In genomic region chr5:167358868-167359492, GRCh38 we compare ENCODE assay signal across 23 cellular contexts.
DNase-seq lines count a peak whose midpoint lies in the region; ATAC-seq and TF ChIP-seq lines count a peak whose summit lies in the region.
"Had no signal": no experiment of that assay in that cellular context is flagged by ENCODE, and none has a peak within 500 bp of the region (broad histone marks: within the 10 kb centered on the region; RNA-seq: fewer than 3 reads in every experiment).

No MANE protein-coding gene starts in this region.

- H2BK15ac ChIP-seq in H9 (ENCODE audit: low read depth, low read length) (no peak overlapping the region), mesendoderm (replicated peaks; ENCODE audit: low read depth) (no peak overlapping the region)

- H3K36me3 Mint-ChIP-seq in H9 (ENCODE audit: insufficient read depth in 1 of 3, low read depth in 3 of 3) (peaks cover 2 to 9% (median 4%) of the 10 kb centered on the region in 3 experiments; a peak in 5 of 7 replicates), WTC11 (peaks cover 6% of the 10 kb centered on the region; the same call in 1 of the 2 replicates), Calu3 (ENCODE audit: insufficient read depth, unreplicated experiment) (no peaks in the 10 kb centered on the region)
- H3K36me3 Mint-ChIP-seq: CD4-positive, CD25-positive, alpha-beta regulatory T cell had no signal

- POLR2A ChIA-PET in WTC11 (lab: Charles Lee), result no interaction called here

- peak overlapping the region; percentile 55 for H3K9ac ChIP-seq in H9 (ENCODE audit: extremely low read depth, insufficient read length, low read length)
- H3K9ac ChIP-seq in mesendoderm (ENCODE audit: low read length), result no peak overlapping the region
- H3K9ac ChIP-seq: SK-N-SH had no signal

- intact Hi-C loops in ascending aorta (cut with DNase I) (no loop called here), Calu3 (cut with micrococcal nuclease; ENCODE audit: unreplicated experiment) (no loop called here)

- H3K36me3 ChIP-seq in iPS DF 6.9 (ENCODE audit: control insufficient read depth, insufficient read depth, low read length) (no peaks in the 10 kb centered on the region), mesendoderm (ENCODE audit: control insufficient read depth, insufficient read depth, low read length) (no peaks in the 10 kb centered on the region), ascending aorta (no peaks in the 10 kb centered on the region)
- H3K36me3 ChIP-seq: BE2C had no signal

- H2AK5ac ChIP-seq in H9 (ENCODE audit: insufficient read length, low read length) (no peak overlapping the region), mesendoderm (ENCODE audit: low read length) (no peak overlapping the region)

- H2BK12ac ChIP-seq in H9 (ENCODE audit: insufficient read length, low read depth, low read length), result peak overlapping the region; percentile 95

- H3K18ac ChIP-seq in H9 (ENCODE audit: insufficient read length, low read depth, low read length) (peak overlapping the region; percentile 91), mesendoderm (ENCODE audit: low read length) (peak overlapping the region; percentile 64)

- H3K23ac ChIP-seq in H9 (ENCODE audit: insufficient read length, low read depth, low read length) (no peak overlapping the region), mesendoderm (ENCODE audit: low read length) (no peak overlapping the region)

- H3K27me3 Mint-ChIP-seq in H9 (ENCODE audit: low read depth) (no peaks in the 10 kb centered on the region), WTC11 (ENCODE audit: low read depth) (no peaks in the 10 kb centered on the region), Calu3 (ENCODE audit: unreplicated experiment) (no peaks in the 10 kb centered on the region)
- H3K27me3 Mint-ChIP-seq: CD4-positive, CD25-positive, alpha-beta regulatory T cell had no signal

- H4K91ac ChIP-seq in H9 (ENCODE audit: insufficient read length, low read depth, low read length), result no peak overlapping the region

- H3K27ac Mint-ChIP-seq in H9 (no peak overlapping the region), WTC11 (no peak overlapping the region), Calu3 (ENCODE audit: unreplicated experiment) (no peak overlapping the region)
- H3K27ac Mint-ChIP-seq: CD4-positive, CD25-positive, alpha-beta regulatory T cell had no signal

- H4K5ac ChIP-seq in H9 (ENCODE audit: insufficient read length, low read depth, low read length) (peak overlapping the region; percentile 84), mesendoderm (ENCODE audit: low read length) (no peak overlapping the region)

- H2BK5ac ChIP-seq in H9 (ENCODE audit: insufficient read length, low read length), result peak overlapping the region; percentile 86
- no peak overlapping the region for H2BK5ac ChIP-seq in mesendoderm (ENCODE audit: low read length)

- CTCF ChIA-PET in WTC11 (lab: Charles Lee) (no interaction called here), Calu3 (lab: Charles Lee) (no interaction called here)

- no peak overlapping the region for H4K8ac ChIP-seq in H9 (replicated peaks; ENCODE audit: insufficient read length, low read depth, low read length)
- no peak overlapping the region for H4K8ac ChIP-seq in mesendoderm (ENCODE audit: low read depth, low read length)

- H3K4me1 ChIP-seq in H9 (ENCODE audit: insufficient read depth, low read length), result peaks cover 6% of the 10 kb centered on the region; the same call in 1 of the 2 replicates
- H3K4me1 ChIP-seq in iPS DF 6.9 (ENCODE audit: control insufficient read depth, insufficient read depth, low read length), result peaks cover 5% of the 10 kb centered on the region; the same call in 1 of the 2 replicates
- H3K4me1 ChIP-seq in mesendoderm (ENCODE audit: control insufficient read depth, low read depth, low read length), result peaks cover 3% of the 10 kb centered on the region
- H3K4me1 ChIP-seq in ascending aorta, result no peaks in the 10 kb centered on the region
- H3K4me1 ChIP-seq: A549, BE2C, Caco-2 had no signal

- H3K23me2 ChIP-seq in H9 (ENCODE audit: insufficient read length, low read depth, low read length, poor library complexity, severe bottlenecking), result no peaks in the 10 kb centered on the region

- no CpG with 5 or more reads among the region's 6 CpGs for WGBS in H9 (ENCODE audit: extremely low coverage, insufficient read length, low lambda C conversion rate)
- WGBS in iPS DF 6.9 (ENCODE audit: insufficient coverage, insufficient read length), result no CpG with 5 or more reads among the region's 6 CpGs
- WGBS in mesendoderm (ENCODE audit: extremely low coverage, insufficient coverage, low lambda C conversion rate), result no CpG with 5 or more reads among the region's 6 CpGs

- peak overlapping the region; percentile 52 for H2AFZ ChIP-seq in H9 (ENCODE audit: low read length)

- H3K4me3 ChIP-seq in iPS DF 6.9 (ENCODE audit: low read length) (no peak overlapping the region), mesendoderm (ENCODE audit: low read length) (no peak overlapping the region), ascending aorta (no peak overlapping the region)
- H3K4me3 ChIP-seq: A549 had no signal

- TF ChIP-seq CTCF in H9 (conservative IDR thresholded peaks at IDR 0.05) (no peak), WTC11 (IDR thresholded peaks at IDR 0.05) (no peak), ascending aorta (IDR thresholded peaks at IDR 0.05) (no peak), Calu3 (IDR thresholded peaks at IDR 0.05; ENCODE audit: unreplicated experiment) (no peak)

- peak; percentile 36 for DNase-seq in H9
- DNase-seq in WTC11 (ENCODE audit: low spot score), result no peak
- peak; percentile 37 for DNase-seq in iPS DF 6.9 (ENCODE audit: low read depth, low spot score)
- peak; percentile 92 for DNase-seq in mesendoderm
- DNase-seq in ascending aorta (ENCODE audit: low spot score in 2 of 2), result no peak
- DNase-seq in ACHN, result no peak
- no peak for DNase-seq in Calu3
- DNase-seq: BE2C; Caco-2; CD4-positive, CD25-positive, alpha-beta regulatory T cell; DND-41; KBM-7; MM.1S; NCI-H1092; NCI-H1436 treated with DMSO at 0.1 percent for 48 hours; NCI-H2029; NCI-H226; NCI-H510A treated with DMSO at 0.1 percent for 48 hours; NCI-H748 treated with DMSO at 0.1 percent for 48 hours; SIG-M5; SK-N-SH had no signal

- no peaks in the 10 kb centered on the region for H3K79me2 ChIP-seq in H9 (ENCODE audit: insufficient read depth, low read length)
- no peaks in the 10 kb centered on the region for H3K79me2 ChIP-seq in mesendoderm (ENCODE audit: control insufficient read depth, insufficient read depth, low read length)

- no peaks in the 10 kb centered on the region for H4K20me1 ChIP-seq in H9 (ENCODE audit: control insufficient read depth, insufficient read depth, insufficient read length)

- H2BK120ac ChIP-seq in H9 (ENCODE audit: low read depth, low read length, poor library complexity, severe bottlenecking) (peak overlapping the region; percentile 81), mesendoderm (ENCODE audit: low read depth, low read length) (no peak overlapping the region)

- H3K27ac ChIP-seq in H9 (ENCODE audit: insufficient read length, low read depth, low read length), result peak overlapping the region; percentile 97
- H3K27ac ChIP-seq in iPS DF 6.9 (ENCODE audit: low read length), result no peak overlapping the region
- H3K27ac ChIP-seq in mesendoderm (ENCODE audit: low read depth, low read length), result peak overlapping the region; percentile 47
- no peak overlapping the region for H3K27ac ChIP-seq in ascending aorta
- H3K27ac ChIP-seq: A549 had no signal

- in situ Hi-C loops in ACHN (cut with HindIII; ENCODE audit: low pct_ligation_motif_present, low pct_unique_long_range_greater_than_20kb, low sequenced_read_pairs), result no loop called here

- peaks cover 15 to 16% of the 10 kb centered on the region in 2 experiments for H3K4me1 Mint-ChIP-seq in H9
- peaks cover 15% of the 10 kb centered on the region for H3K4me1 Mint-ChIP-seq in WTC11
- no peaks in the 10 kb centered on the region for H3K4me1 Mint-ChIP-seq in Calu3 (ENCODE audit: low read depth, unreplicated experiment)
- H3K4me1 Mint-ChIP-seq: CD4-positive, CD25-positive, alpha-beta regulatory T cell had no signal

- H3K4me3 Mint-ChIP-seq in H9, result no peak overlapping the region
- no peak overlapping the region for H3K4me3 Mint-ChIP-seq in WTC11
- no peak overlapping the region for H3K4me3 Mint-ChIP-seq in Calu3 (ENCODE audit: low read depth, unreplicated experiment)
- H3K4me3 Mint-ChIP-seq: CD4-positive, CD25-positive, alpha-beta regulatory T cell had no signal

- H2BK20ac ChIP-seq in H9 (ENCODE audit: low read depth, low read length, poor library complexity, severe bottlenecking), result no peak overlapping the region

- peak overlapping the region; percentile 92; the same call in 1 of the 2 replicates for H3K14ac ChIP-seq in H9 (ENCODE audit: insufficient read depth, low read length)

- peaks cover 3 to 6% of the 10 kb centered on the region in 2 experiments for H3K9me3 Mint-ChIP-seq in H9
- H3K9me3 Mint-ChIP-seq in WTC11, result peaks cover 9% of the 10 kb centered on the region
- no peaks in the 10 kb centered on the region for H3K9me3 Mint-ChIP-seq in Calu3 (ENCODE audit: low read depth, unreplicated experiment)

- peak overlapping the region; percentile 97 for H3T11ph ChIP-seq in H9 (ENCODE audit: low read length)

- no peaks in the 10 kb centered on the region for H3K79me1 ChIP-seq in H9 (ENCODE audit: insufficient read depth, low read depth, low read length, poor library complexity, severe bottlenecking)
- no peaks in the 10 kb centered on the region for H3K79me1 ChIP-seq in mesendoderm (ENCODE audit: low read length)

- H3K9me3 ChIP-seq in H9 (ENCODE audit: control insufficient read depth, low read depth, low read length) (no peaks in the 10 kb centered on the region), iPS DF 6.9 (ENCODE audit: control insufficient read depth, insufficient read depth, low read length) (no peaks in the 10 kb centered on the region), ascending aorta (no peaks in the 10 kb centered on the region)
- H3K9me3 ChIP-seq: A549, BE2C, SK-N-SH had no signal

- H3K27me3 ChIP-seq in H9 (ENCODE audit: insufficient read depth, low read length) (no peaks in the 10 kb centered on the region), iPS DF 6.9 (ENCODE audit: control insufficient read depth, insufficient read depth, low read length) (no peaks in the 10 kb centered on the region), mesendoderm (ENCODE audit: insufficient read depth, low read length, poor library complexity) (no peaks in the 10 kb centered on the region), ascending aorta (no peaks in the 10 kb centered on the region)
- H3K27me3 ChIP-seq: BE2C had no signal

- ATAC-seq in WTC11, result peak; percentile 87
- no peak for ATAC-seq in GM18868 (IDR thresholded peaks at IDR 0.05; ENCODE audit: unreplicated experiment)
- ATAC-seq: A549 had no signal

- H3K4ac ChIP-seq in H9 (ENCODE audit: low read depth, low read length) (no peak overlapping the region; the same call in 1 of the 2 replicates), mesendoderm (ENCODE audit: low read depth, low read length) (no peak overlapping the region)

- H3K4me2 ChIP-seq in H9 (ENCODE audit: insufficient read depth, insufficient read length, low read length), result peak overlapping the region; percentile 42
- no peak overlapping the region for H3K4me2 ChIP-seq in mesendoderm (ENCODE audit: low read length)
- H3K4me2 ChIP-seq: A549, SK-N-SH had no signal

- no peak overlapping the region for H3K56ac ChIP-seq in H9 (ENCODE audit: insufficient read length, low read depth, low read length)
- H3K56ac ChIP-seq in mesendoderm (ENCODE audit: low read length), result peak overlapping the region; percentile 45

- BruUV-seq in Calu3 (replicated peaks; lab: Mats Ljungman, UMichigan), result no TSS peak

TF ChIP-seq in WTC11, 78 proteins besides CTCF, POLR2A, EP300 and RAD21 (continues in another document):
- no peak for TF ChIP-seq RORB (CRISPR knock-in tag; IDR thresholded peaks at IDR 0.05)

Comparison
In these comparisons a context has a peak if more than half of its experiments do, and no peak if none do; other contexts are left out.
1. DNase-seq: peak in H9 (single experiment), iPS DF 6.9 (single experiment) and mesendoderm (single experiment); none in WTC11 (single experiment), ascending aorta (0 of 2), ACHN (single experiment) and Calu3 (single experiment).
2. H3K27ac ChIP-seq: peak in H9 (single experiment) and mesendoderm (single experiment); none in iPS DF 6.9 (single experiment) and ascending aorta (0 of 2).